In the genomic region with DNA sequence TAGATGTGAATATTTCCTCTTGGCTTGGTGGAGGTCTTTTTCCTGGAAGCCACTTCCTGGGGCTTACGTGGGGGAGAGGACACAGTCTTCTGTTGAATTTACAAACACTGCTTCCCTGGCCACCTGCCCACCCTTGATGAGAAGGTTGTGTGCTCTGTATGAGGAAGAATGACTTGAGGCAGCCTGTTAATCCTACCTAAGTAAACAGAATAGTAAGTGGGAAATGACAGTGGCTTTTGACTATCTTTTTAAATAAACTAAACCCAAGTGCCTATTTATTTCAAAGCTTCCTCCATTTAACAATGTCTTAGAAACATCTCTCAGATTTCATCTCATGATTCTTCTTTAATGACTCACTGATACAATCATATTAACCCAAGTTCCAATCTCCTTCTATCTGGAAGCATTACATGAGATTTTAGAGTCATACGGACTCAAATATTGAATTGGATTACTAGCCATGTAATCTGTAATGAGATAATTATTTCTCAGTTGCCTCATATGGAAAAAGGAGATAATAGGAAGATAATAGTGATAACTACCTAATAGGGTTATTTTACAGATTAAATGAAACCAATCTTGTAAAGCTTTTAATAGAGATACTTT, we compare ENCODE assay signal across 10 cellular contexts.
DNase-seq lines count a peak whose midpoint lies in the region; ATAC-seq, FAIRE-seq and TF ChIP-seq lines count a peak whose summit lies in the region.
"Had no signal": no experiment of that assay in that cellular context is flagged by ENCODE, and none has a peak within 500 bp of the region (broad histone marks: within the 10 kb centered on the region; RNA-seq: fewer than 3 reads in every experiment).

No MANE protein-coding gene starts in this region.

- no peak for ATAC-seq in GM21786 (IDR thresholded peaks at IDR 0.05; ENCODE audit: unreplicated experiment)

- WGBS in testis, 2 donors = 36 to 37% methylated on average over 2 of the region's 2 CpGs

- H3K9me3 ChIP-seq in testis = no peaks in the 10 kb centered on the region

- H3K4me3 ChIP-seq in LNCaP clone FGC (ENCODE audit: low read depth, low read length) = no peak overlapping the region
- no peak overlapping the region for H3K4me3 ChIP-seq in testis

- H3K27ac ChIP-seq in testis = no peak overlapping the region

- intact Hi-C loops in testis (cut with DNase I; ENCODE audit: low total_unique reads) = no loop called here

- no peaks in the 10 kb centered on the region for H3K36me3 ChIP-seq in testis (ENCODE audit: low read depth, missing control alignments)

- DNase-seq in LNCaP clone FGC (ENCODE audit: low read depth) (peak; percentile 100), iris pigment epithelial cell (ENCODE audit: low read depth) (peak; percentile 98), testis (peak; percentile 85), HUDEP-2 (lab: John Stamatoyannopoulos, UW; ENCODE audit: unreplicated experiment in 76 of 76) (no peak), frontal cortex (ENCODE audit: low spot score in 2 of 2) (no peak)
- DNase-seq: activated CD4-positive, alpha-beta T cell treated with anti-CD3 and anti-CD28 coated beads, Interleukin-2, amount 50 U/mL, for 48 hours; NCI-H1048; nucleus accumbens had no signal

- TF ChIP-seq POLR2A in testis (IDR thresholded peaks at IDR 0.05) = no peak

- H3K4me1 ChIP-seq in testis = peaks cover 3% of the 10 kb centered on the region

- no peaks in the 10 kb centered on the region for H3K27me3 ChIP-seq in testis

- TF ChIP-seq CTCF in LNCaP clone FGC (IDR thresholded peaks at IDR 0.05; ENCODE audit: control insufficient read depth, extremely low read depth, insufficient read depth) (no peak), testis (IDR thresholded peaks at IDR 0.05) (no peak)

- FAIRE-seq in TTC549 (lab: Jason Lieb, UNC) (peak; percentile 92), frontal cortex (lab: Jason Lieb, UNC) (no peak)

Comparison
In these comparisons a context has a peak if more than half of its experiments do, and no peak if none do; other contexts are left out.
1. DNase-seq: peak in LNCaP clone FGC (single experiment), iris pigment epithelial cell (single experiment) and testis (single experiment); none in HUDEP-2 (0 of 76) and frontal cortex (0 of 2).